1 cellular context compared by ENCODE assay signal in the genomic region with DNA sequence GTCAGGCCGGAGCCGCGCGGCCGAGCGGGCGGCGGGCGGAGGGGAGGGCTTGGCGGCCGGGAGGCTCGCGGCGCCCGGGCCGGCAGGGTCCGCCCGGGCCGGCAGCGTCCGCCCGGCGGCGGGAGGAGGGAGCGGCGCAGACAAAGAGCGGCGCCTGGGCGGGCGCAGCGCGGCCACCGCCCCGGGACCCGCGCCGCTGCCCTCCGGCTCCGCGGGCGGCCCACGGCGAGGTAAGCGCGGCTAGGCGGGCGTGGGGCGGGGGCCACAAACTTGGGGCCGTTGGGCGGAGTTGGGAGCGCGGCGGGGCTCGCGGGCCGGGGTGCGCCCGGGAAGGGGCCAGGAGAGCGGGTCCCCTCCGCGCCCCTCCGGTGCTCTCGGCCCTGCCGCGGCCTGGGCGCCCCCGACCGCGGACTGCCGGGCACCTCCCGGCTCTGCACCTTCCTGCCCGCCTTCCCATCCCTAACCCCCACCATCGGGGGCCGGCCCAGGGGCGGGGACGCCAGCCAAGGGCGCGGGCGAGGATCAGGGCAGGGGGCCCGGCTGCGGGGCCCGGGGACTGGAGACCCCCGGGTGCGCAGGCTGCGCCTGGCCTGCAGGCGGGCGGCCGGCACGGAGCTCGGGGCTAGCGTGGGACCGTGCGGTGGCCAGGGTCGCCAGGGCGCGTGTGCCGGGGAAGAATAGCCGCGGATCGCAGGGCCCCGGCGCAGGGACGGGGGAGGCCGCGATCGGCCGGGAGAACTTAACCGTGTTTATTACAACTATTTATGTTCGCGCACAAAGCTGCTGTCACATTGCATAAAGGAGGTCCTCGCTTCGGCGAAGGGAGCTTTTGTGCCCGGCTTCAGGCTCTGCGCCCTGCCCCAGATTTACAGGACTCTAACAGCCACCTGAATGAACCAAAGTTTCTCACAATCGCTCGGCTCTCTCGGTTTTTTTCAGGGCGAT.
TF ChIP-seq lines count a peak whose summit lies in the region.

A gene (plus strand): TSS at position 4 of the 945 bp plus-strand sequence. CDS start 110,152 bp downstream, outside the sequence.

TF ChIP-seq in GM12878, 131 proteins besides CTCF, POLR2A, EP300 and RAD21 (continued from another document):
- TF ChIP-seq, protein P1, sequence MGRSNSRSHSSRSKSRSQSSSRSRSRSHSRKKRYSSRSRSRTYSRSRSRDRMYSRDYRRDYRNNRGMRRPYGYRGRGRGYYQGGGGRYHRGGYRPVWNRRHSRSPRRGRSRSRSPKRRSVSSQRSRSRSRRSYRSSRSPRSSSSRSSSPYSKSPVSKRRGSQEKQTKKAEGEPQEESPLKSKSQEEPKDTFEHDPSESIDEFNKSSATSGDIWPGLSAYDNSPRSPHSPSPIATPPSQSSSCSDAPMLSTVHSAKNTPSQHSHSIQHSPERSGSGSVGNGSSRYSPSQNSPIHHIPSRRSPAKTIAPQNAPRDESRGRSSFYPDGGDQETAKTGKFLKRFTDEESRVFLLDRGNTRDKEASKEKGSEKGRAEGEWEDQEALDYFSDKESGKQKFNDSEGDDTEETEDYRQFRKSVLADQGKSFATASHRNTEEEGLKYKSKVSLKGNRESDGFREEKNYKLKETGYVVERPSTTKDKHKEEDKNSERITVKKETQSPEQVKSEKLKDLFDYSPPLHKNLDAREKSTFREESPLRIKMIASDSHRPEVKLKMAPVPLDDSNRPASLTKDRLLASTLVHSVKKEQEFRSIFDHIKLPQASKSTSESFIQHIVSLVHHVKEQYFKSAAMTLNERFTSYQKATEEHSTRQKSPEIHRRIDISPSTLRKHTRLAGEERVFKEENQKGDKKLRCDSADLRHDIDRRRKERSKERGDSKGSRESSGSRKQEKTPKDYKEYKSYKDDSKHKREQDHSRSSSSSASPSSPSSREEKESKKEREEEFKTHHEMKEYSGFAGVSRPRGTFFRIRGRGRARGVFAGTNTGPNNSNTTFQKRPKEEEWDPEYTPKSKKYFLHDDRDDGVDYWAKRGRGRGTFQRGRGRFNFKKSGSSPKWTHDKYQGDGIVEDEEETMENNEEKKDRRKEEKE (IDR thresholded peaks at IDR 0.05), result no peak
- TF ChIP-seq, protein P2, sequence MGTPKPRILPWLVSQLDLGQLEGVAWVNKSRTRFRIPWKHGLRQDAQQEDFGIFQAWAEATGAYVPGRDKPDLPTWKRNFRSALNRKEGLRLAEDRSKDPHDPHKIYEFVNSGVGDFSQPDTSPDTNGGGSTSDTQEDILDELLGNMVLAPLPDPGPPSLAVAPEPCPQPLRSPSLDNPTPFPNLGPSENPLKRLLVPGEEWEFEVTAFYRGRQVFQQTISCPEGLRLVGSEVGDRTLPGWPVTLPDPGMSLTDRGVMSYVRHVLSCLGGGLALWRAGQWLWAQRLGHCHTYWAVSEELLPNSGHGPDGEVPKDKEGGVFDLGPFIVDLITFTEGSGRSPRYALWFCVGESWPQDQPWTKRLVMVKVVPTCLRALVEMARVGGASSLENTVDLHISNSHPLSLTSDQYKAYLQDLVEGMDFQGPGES (IDR thresholded peaks at IDR 0.05), result 0 out of 2 replicates have a peak, but pooled peaks have one; percentile 7
- TF ChIP-seq LARP7 (IDR thresholded peaks at IDR 0.05), result peak; percentile 76
- no peak for TF ChIP-seq MEF2A (IDR thresholded peaks at IDR 0.05; ENCODE audit: insufficient read depth, low read depth, low read length)
- TF ChIP-seq, protein P3, sequence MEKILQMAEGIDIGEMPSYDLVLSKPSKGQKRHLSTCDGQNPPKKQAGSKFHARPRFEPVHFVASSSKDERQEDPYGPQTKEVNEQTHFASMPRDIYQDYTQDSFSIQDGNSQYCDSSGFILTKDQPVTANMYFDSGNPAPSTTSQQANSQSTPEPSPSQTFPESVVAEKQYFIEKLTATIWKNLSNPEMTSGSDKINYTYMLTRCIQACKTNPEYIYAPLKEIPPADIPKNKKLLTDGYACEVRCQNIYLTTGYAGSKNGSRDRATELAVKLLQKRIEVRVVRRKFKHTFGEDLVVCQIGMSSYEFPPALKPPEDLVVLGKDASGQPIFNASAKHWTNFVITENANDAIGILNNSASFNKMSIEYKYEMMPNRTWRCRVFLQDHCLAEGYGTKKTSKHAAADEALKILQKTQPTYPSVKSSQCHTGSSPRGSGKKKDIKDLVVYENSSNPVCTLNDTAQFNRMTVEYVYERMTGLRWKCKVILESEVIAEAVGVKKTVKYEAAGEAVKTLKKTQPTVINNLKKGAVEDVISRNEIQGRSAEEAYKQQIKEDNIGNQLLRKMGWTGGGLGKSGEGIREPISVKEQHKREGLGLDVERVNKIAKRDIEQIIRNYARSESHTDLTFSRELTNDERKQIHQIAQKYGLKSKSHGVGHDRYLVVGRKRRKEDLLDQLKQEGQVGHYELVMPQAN (conservative IDR thresholded peaks at IDR 0.05), result peak; percentile 60; the same call in 1 of the 2 replicates
- 0 out of 2 replicates have a peak, but pooled peaks have one; percentile 27 for TF ChIP-seq PAX5 (IDR thresholded peaks at IDR 0.05; ENCODE audit: borderline replicate concordance, low read depth, low read length)
- peak; percentile 40 for TF ChIP-seq NR2F1 (conservative IDR thresholded peaks at IDR 0.05)
- peak; percentile 88 for TF ChIP-seq HDAC6 (IDR thresholded peaks at IDR 0.05; ENCODE audit: unreplicated experiment)
- peak; percentile 88; the same call in 1 of the 2 replicates for TF ChIP-seq GATAD2B (conservative IDR thresholded peaks at IDR 0.05; ENCODE audit: low read depth)
- peak; percentile 70; the same call in 1 of the 2 replicates for TF ChIP-seq ZNF217 (IDR thresholded peaks at IDR 0.05)
- TF ChIP-seq CBX5 (IDR thresholded peaks at IDR 0.05; ENCODE audit: low read depth), result no peak
- TF ChIP-seq FOS (IDR thresholded peaks at IDR 0.05; ENCODE audit: borderline replicate concordance, extremely low read depth, insufficient read length), result no peak
- no peak for TF ChIP-seq ZNF207 (IDR thresholded peaks at IDR 0.05; ENCODE audit: borderline replicate concordance)
- TF ChIP-seq DPF2 (IDR thresholded peaks at IDR 0.05), result peak; percentile 55; the same call in 1 of the 2 replicates
- peak; percentile 44 for TF ChIP-seq IKZF1 (conservative IDR thresholded peaks at IDR 0.05)
